In genomic region chr4:174435981-174436776, GRCh38 we compare ENCODE assay signal across 15 cellular contexts.
DNase-seq lines count a peak whose midpoint lies in the region; ATAC-seq, FAIRE-seq and TF ChIP-seq lines count a peak whose summit lies in the region.
"Had no signal": no experiment of that assay in that cellular context is flagged by ENCODE, and none has a peak within 500 bp of the region (broad histone marks: within the 10 kb centered on the region; RNA-seq: fewer than 3 reads in every experiment).

No MANE protein-coding gene starts in this region.

- peaks cover 18% of the 10 kb centered on the region for H3F3A ChIP-seq in smooth muscle cell (ENCODE audit: low read depth)

- H2BK20ac ChIP-seq in H9 (ENCODE audit: low read depth, low read length, poor library complexity, severe bottlenecking), result no peak overlapping the region

- no peak overlapping the region for H2BK12ac ChIP-seq in H9 (ENCODE audit: insufficient read length, low read depth, low read length)

- peaks cover 4 to 6% of the 10 kb centered on the region in 2 experiments; a peak in 3 of 5 replicates for H3K9me3 Mint-ChIP-seq in H9

- H3K27me3 ChIP-seq in H9 (ENCODE audit: insufficient read depth, low read length) (no peaks in the 10 kb centered on the region), RWPE2 (ENCODE audit: insufficient read depth, poor library complexity, severe bottlenecking) (no peaks in the 10 kb centered on the region), smooth muscle cell (ENCODE audit: low read depth) (no peaks in the 10 kb centered on the region), psoas muscle (ENCODE audit: insufficient read depth in 3 of 3, low read length in 2 of 3) (no peaks in the 10 kb centered on the region)
- H3K27me3 ChIP-seq: BE2C had no signal

- no peak overlapping the region for H3K4ac ChIP-seq in H9 (ENCODE audit: low read depth, low read length)

- H4K5ac ChIP-seq in H9 (ENCODE audit: insufficient read length, low read depth, low read length), result no peak overlapping the region

- H3K27ac ChIP-seq in H9 (ENCODE audit: insufficient read length, low read depth, low read length) (no peak overlapping the region), RWPE2 (ENCODE audit: poor library complexity, severe bottlenecking) (peak overlapping the region; percentile 41), smooth muscle cell (ENCODE audit: low read depth) (peak overlapping the region; percentile 76), psoas muscle (no peak overlapping the region)
- H3K27ac ChIP-seq: C4-2B had no signal

- intact Hi-C loops in psoas muscle (cut with DNase I), result no loop called here

- DNase-seq in H9, result no peak
- DNase-seq in RWPE2 (ENCODE audit: low spot score), result no peak
- no peak for DNase-seq in smooth muscle cell (lab: John Stamatoyannopoulos, UW; ENCODE audit: unreplicated experiment)
- DNase-seq in foreskin melanocyte, result no peak
- no peak for DNase-seq in NCI-H2196 treated with DMSO at 0.1 percent for 48 hours (lab: John Stamatoyannopoulos, UW; ENCODE audit: unreplicated experiment)
- DNase-seq in psoas muscle, result no peak
- DNase-seq: BE2C; CD4-positive, alpha-beta memory T cell; DMS79 had no signal

- peaks cover 0 to 12% (median 10%) of the 10 kb centered on the region in 3 experiments; a peak in 4 of 7 replicates for H3K36me3 Mint-ChIP-seq in H9 (ENCODE audit: insufficient read depth in 1 of 3, low read depth in 3 of 3)
- H3K36me3 Mint-ChIP-seq: CD4-positive, alpha-beta memory T cell had no signal

- H2BK15ac ChIP-seq in H9 (ENCODE audit: low read depth, low read length), result no peak overlapping the region

- H3K4me1 Mint-ChIP-seq in H9, result peaks cover 17 to 20% of the 10 kb centered on the region in 2 experiments
- H3K4me1 Mint-ChIP-seq: CD4-positive, alpha-beta memory T cell had no signal

- H3K79me2 ChIP-seq in H9 (ENCODE audit: insufficient read depth, low read length), result no peaks in the 10 kb centered on the region
- no peaks in the 10 kb centered on the region for H3K79me2 ChIP-seq in smooth muscle cell (ENCODE audit: low read depth)

- H3K18ac ChIP-seq in H9 (ENCODE audit: insufficient read length, low read depth, low read length), result no peak overlapping the region

- no peaks in the 10 kb centered on the region for H3K36me3 ChIP-seq in RWPE2 (ENCODE audit: low read depth)
- no peaks in the 10 kb centered on the region for H3K36me3 ChIP-seq in smooth muscle cell (ENCODE audit: low read depth)
- no peaks in the 10 kb centered on the region for H3K36me3 ChIP-seq in psoas muscle (ENCODE audit: insufficient read depth in 1 of 2, low read depth in 1 of 2)
- H3K36me3 ChIP-seq: BE2C had no signal

- H3K9me3 ChIP-seq in H9 (ENCODE audit: control insufficient read depth, low read depth, low read length) (no peaks in the 10 kb centered on the region), RWPE2 (ENCODE audit: severe bottlenecking) (no peaks in the 10 kb centered on the region), smooth muscle cell (replicated peaks; ENCODE audit: low read depth) (no peaks in the 10 kb centered on the region), psoas muscle (no peaks in the 10 kb centered on the region)
- H3K9me3 ChIP-seq: BE2C had no signal

- no peak overlapping the region for H3T11ph ChIP-seq in H9 (ENCODE audit: low read length)

- H2AK5ac ChIP-seq in H9 (ENCODE audit: insufficient read length, low read length), result no peak overlapping the region

- H3K27me3 Mint-ChIP-seq in H9 (ENCODE audit: low read depth), result peaks cover 2% of the 10 kb centered on the region; the same call in 1 of the 2 replicates

- H2AFZ ChIP-seq in H9 (ENCODE audit: low read length), result no peak overlapping the region
- H2AFZ ChIP-seq in smooth muscle cell (ENCODE audit: low read depth), result no peak overlapping the region

- no peak overlapping the region for H4K8ac ChIP-seq in H9 (replicated peaks; ENCODE audit: insufficient read length, low read depth, low read length)

- H3K79me1 ChIP-seq in H9 (ENCODE audit: insufficient read depth, low read depth, low read length, poor library complexity, severe bottlenecking), result no peaks in the 10 kb centered on the region

- H3K4me2 ChIP-seq in H9 (ENCODE audit: insufficient read depth, insufficient read length, low read length) (no peak overlapping the region), smooth muscle cell (no peak overlapping the region)

- H3K4me3 ChIP-seq in RWPE2 (ENCODE audit: severe bottlenecking), result no peak overlapping the region
- no peak overlapping the region for H3K4me3 ChIP-seq in smooth muscle cell
- no peak overlapping the region for H3K4me3 ChIP-seq in psoas muscle
- H3K4me3 ChIP-seq: GM12878 had no signal

- H3K9ac ChIP-seq in H9 (ENCODE audit: extremely low read depth, insufficient read length, low read length) (no peak overlapping the region), smooth muscle cell (ENCODE audit: low read depth) (no peak overlapping the region)

- H3K23me2 ChIP-seq in H9 (ENCODE audit: insufficient read length, low read depth, low read length, poor library complexity, severe bottlenecking), result no peaks in the 10 kb centered on the region

- no peak overlapping the region for H2BK5ac ChIP-seq in H9 (ENCODE audit: insufficient read length, low read length)

- H4K91ac ChIP-seq in H9 (ENCODE audit: insufficient read length, low read depth, low read length), result no peak overlapping the region

- no CpG with 5 or more reads among the region's 4 CpGs for WGBS in H9 (ENCODE audit: extremely low coverage, insufficient read length, low lambda C conversion rate)
- 96% methylated on average over 4 of the region's 4 CpGs for WGBS in smooth muscle cell (ENCODE audit: low lambda C conversion rate)
- WGBS in psoas muscle, 3 donors, result 84 to 88% (median 85%) methylated on average over 4 of the region's 4 CpGs

- no peaks in the 10 kb centered on the region for H4K20me1 ChIP-seq in H9 (ENCODE audit: control insufficient read depth, insufficient read depth, insufficient read length)
- no peaks in the 10 kb centered on the region for H4K20me1 ChIP-seq in smooth muscle cell (ENCODE audit: low read depth)

- H3K14ac ChIP-seq in H9 (ENCODE audit: insufficient read depth, low read length), result no peak overlapping the region

- FAIRE-seq in islet of Langerhans (lab: Jason Lieb, UNC), result peak; percentile 9
- FAIRE-seq: A204.1, GM12878, GM18507 had no signal

- ATAC-seq in RWPE2 (ENCODE audit: low read depth), result no peak
- no peak for ATAC-seq in psoas muscle
- ATAC-seq: GM12878, HCT116 had no signal

- H3K56ac ChIP-seq in H9 (ENCODE audit: insufficient read length, low read depth, low read length), result no peak overlapping the region

- no peak overlapping the region for H2BK120ac ChIP-seq in H9 (ENCODE audit: low read depth, low read length, poor library complexity, severe bottlenecking)

- H3K23ac ChIP-seq in H9 (ENCODE audit: insufficient read length, low read depth, low read length), result no peak overlapping the region

- H3K27ac Mint-ChIP-seq in H9, result peak overlapping the region in 2 of 3 experiments; percentile 37; a peak in 2 of 7 replicates
- H3K27ac Mint-ChIP-seq: CD4-positive, alpha-beta memory T cell had no signal

- peaks cover 4% of the 10 kb centered on the region; the same call in 1 of the 2 replicates for H3K4me1 ChIP-seq in H9 (ENCODE audit: insufficient read depth, low read length)
- peaks cover 14% of the 10 kb centered on the region for H3K4me1 ChIP-seq in RWPE2 (ENCODE audit: insufficient read depth, poor library complexity, severe bottlenecking)
- H3K4me1 ChIP-seq in smooth muscle cell (ENCODE audit: low read depth), result no peaks in the 10 kb centered on the region
- no peaks in the 10 kb centered on the region for H3K4me1 ChIP-seq in psoas muscle
- H3K4me1 ChIP-seq: BE2C had no signal

- TF ChIP-seq CTCF in H9 (conservative IDR thresholded peaks at IDR 0.05), result no peak
- no peak for TF ChIP-seq CTCF in RWPE2 (IDR thresholded peaks at IDR 0.05; ENCODE audit: poor library complexity, severe bottlenecking)
- TF ChIP-seq CTCF in smooth muscle cell (IDR thresholded peaks at IDR 0.05; ENCODE audit: borderline replicate concordance, insufficient read depth, poor library complexity, severe bottlenecking), result no peak
- TF ChIP-seq CTCF in psoas muscle (IDR thresholded peaks at IDR 0.05), result no peak

- H3K4me3 Mint-ChIP-seq in H9, result no peak overlapping the region
- H3K4me3 Mint-ChIP-seq: CD4-positive, alpha-beta memory T cell had no signal

Comparison
In these comparisons a context has a peak if more than half of its experiments do, and no peak if none do; other contexts are left out.
1. H3K27ac ChIP-seq: peak in RWPE2 (single experiment) and smooth muscle cell (single experiment); none in H9 (single experiment) and psoas muscle (single experiment).